Comparison of ENCODE assay signal across 17 cellular contexts in the genomic region with DNA sequence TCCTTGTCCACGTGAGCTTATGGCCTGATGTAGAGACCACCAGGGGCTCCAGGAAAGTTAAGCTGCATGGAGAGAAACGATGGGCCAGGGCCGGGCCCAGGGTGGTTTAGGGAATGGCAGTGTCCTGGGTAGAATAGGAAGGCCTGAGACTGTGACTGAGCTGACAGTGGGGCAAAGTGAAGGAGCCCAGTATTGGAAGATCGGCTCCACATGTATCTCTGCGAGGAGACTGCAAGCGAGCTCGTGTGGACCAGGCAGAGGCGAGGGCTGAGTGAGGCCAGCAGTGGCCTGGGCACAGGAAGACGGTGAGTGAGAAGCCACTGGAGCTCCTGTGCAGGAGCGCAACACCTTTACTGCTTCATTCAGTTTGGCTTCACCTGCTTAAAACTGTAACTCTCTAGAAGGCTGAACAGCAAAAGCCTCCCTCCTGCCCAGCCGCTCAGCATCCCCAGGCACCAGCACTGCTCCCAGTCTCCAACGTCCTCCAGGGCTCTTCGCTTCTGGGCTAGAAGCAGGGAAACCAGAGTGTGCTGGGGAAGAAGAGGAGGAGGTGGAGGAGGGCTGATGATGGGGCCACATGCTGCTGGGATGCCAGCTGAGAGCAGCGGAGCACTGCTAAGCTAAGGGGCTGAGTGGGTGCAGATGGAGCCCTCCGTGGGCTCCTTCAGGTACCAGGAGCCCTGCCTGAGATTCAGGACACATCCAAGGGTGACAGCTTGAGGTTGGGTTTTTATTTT. TPM values are rescaled to one million over a fixed set of nuclear protein-coding genes. Genes with fewer than 3 reads are reported as not detected.
DNase-seq lines count a peak whose midpoint lies in the region; ATAC-seq, FAIRE-seq and TF ChIP-seq lines count a peak whose summit lies in the region.
"Had no signal": no experiment of that assay in that cellular context is flagged by ENCODE, and none has a peak within 500 bp of the region (broad histone marks: within the 10 kb centered on the region; RNA-seq: fewer than 3 reads in every experiment).

No MANE protein-coding gene starts in this region.

- H3K79me2 ChIP-seq in K562 (ENCODE audit: control insufficient read depth, insufficient read depth, low read length): no peaks in the 10 kb centered on the region
- H3K79me2 ChIP-seq: hepatocyte, parathyroid adenoma had no signal

- TF ChIP-seq EP300 in K562 (IDR thresholded peaks at IDR 0.05; ENCODE audit: low read length): no peak

- no peak for FAIRE-seq in K562 (lab: Jason Lieb, UNC)

- BruUV-seq in K562 (replicated peaks; lab: Mats Ljungman, UMichigan): no TSS peak

- no peak overlapping the region for H3K4me2 ChIP-seq in K562 (ENCODE audit: insufficient read depth, low read length)
- H3K4me2 ChIP-seq: hepatocyte had no signal

- intact Hi-C loops in CD8-positive, alpha-beta T cell (cut with DNase I, micrococcal nuclease): no loop called here
- intact Hi-C loops in K562 (cut with micrococcal nuclease): no loop called here

- in situ Hi-C loops in K562 (cut with MboI): no loop called here

- no peak overlapping the region for H3K4me3 Mint-ChIP-seq in CD8-positive, alpha-beta T cell
- H3K4me3 Mint-ChIP-seq in nephron progenitor cell: no peak overlapping the region
- H3K4me3 Mint-ChIP-seq: activated naive CD8-positive, alpha-beta T cell; B cell had no signal

- H3K4me1 ChIP-seq in CD8-positive, alpha-beta T cell (ENCODE audit: insufficient read depth, low read length): no peaks in the 10 kb centered on the region
- peaks cover 0 to 26% of the 10 kb centered on the region in 2 experiments; a peak in 1 of 5 replicates for H3K4me1 ChIP-seq in K562 (replicated peaks in 1 of 2; ENCODE audit: control insufficient read depth in 2 of 2, insufficient read depth in 2 of 2, low read length in 2 of 2)
- H3K4me1 ChIP-seq: parathyroid adenoma had no signal

- no peaks in the 10 kb centered on the region for H3K9me3 ChIP-seq in CD8-positive, alpha-beta T cell (ENCODE audit: low read length)
- no peaks in the 10 kb centered on the region for H3K9me3 ChIP-seq in K562 (replicated peaks; ENCODE audit: control insufficient read depth, insufficient read depth, low read depth, low read length)

- CTCF ChIA-PET in CD8-positive, alpha-beta T cell (lab: Charles Lee): no interaction called here
- CTCF ChIA-PET in K562 (lab: Yijun Ruan, JAX; ENCODE audit: low intra/inter-chr PET ratio): no interaction called here

- no peaks in the 10 kb centered on the region; the same call in 1 of the 2 replicates for H4K20me1 ChIP-seq in K562 (replicated peaks; ENCODE audit: control insufficient read depth, insufficient read depth, low read length)

- peak overlapping the region; percentile 75 for H3K27ac Mint-ChIP-seq in CD8-positive, alpha-beta T cell
- H3K27ac Mint-ChIP-seq in nephron progenitor cell: peak overlapping the region; percentile 96

- POLR2A ChIA-PET in CD8-positive, alpha-beta T cell (lab: Charles Lee): interaction anchor here (0.8 kb wide), 1 partner anchor 10 kb away, joined by 3 read pairs; no protein-coding TSS in a partner anchor
- POLR2A ChIA-PET in K562 (lab: Yijun Ruan, JAX): interaction anchor here (0.6 to 4.8 kb wide), 6 partner anchors 11 to 104 kb away, joined by 3 to 55 read pairs (median 6); a partner anchor contains a TSS

- peak overlapping the region in 1 of 2 experiments; percentile 46; a peak in 2 of 4 replicates for H3K9ac ChIP-seq in K562 (ENCODE audit: insufficient read depth in 1 of 2, low read depth in 2 of 2, low read length in 2 of 2)
- H3K9ac ChIP-seq: parathyroid adenoma had no signal

- no peak for TF ChIP-seq CTCF in CD8-positive, alpha-beta T cell (IDR thresholded peaks at IDR 0.05)
- TF ChIP-seq CTCF in K562 (IDR thresholded peaks at IDR 0.05 in 2 of 3, conservative IDR thresholded peaks at IDR 0.05 in 1 of 3; ENCODE audit: insufficient read depth in 2 of 3, low read depth in 1 of 3, low read length in 3 of 3) (no peak), nephron progenitor cell (IDR thresholded peaks at IDR 0.05) (no peak)

- H3K9me3 Mint-ChIP-seq in CD8-positive, alpha-beta T cell: no peaks in the 10 kb centered on the region
- no peaks in the 10 kb centered on the region for H3K9me3 Mint-ChIP-seq in nephron progenitor cell

- peaks cover 35% of the 10 kb centered on the region for H3K36me3 Mint-ChIP-seq in CD8-positive, alpha-beta T cell
- H3K36me3 Mint-ChIP-seq in nephron progenitor cell (ENCODE audit: low read depth): peaks cover 12% of the 10 kb centered on the region
- H3K36me3 Mint-ChIP-seq: activated naive CD8-positive, alpha-beta T cell had no signal

- 83% methylated on average over 15 of the region's 15 CpGs for WGBS in K562 (ENCODE audit: insufficient coverage, low coverage, missing lambda C conversion rate)

- H3K27me3 ChIP-seq in CD8-positive, alpha-beta T cell (ENCODE audit: insufficient read depth, low read length): no peaks in the 10 kb centered on the region
- H3K27me3 ChIP-seq in H7 (ENCODE audit: control insufficient read depth, insufficient read depth, low read length): no peaks in the 10 kb centered on the region
- H3K27me3 ChIP-seq in K562 (ENCODE audit: control insufficient read depth in 2 of 2, insufficient read depth in 2 of 2, low read length in 2 of 2): no peaks in the 10 kb centered on the region
- H3K27me3 ChIP-seq: hepatocyte had no signal

- H3K9me1 ChIP-seq in K562 (ENCODE audit: control insufficient read depth, insufficient read depth, low read length): no peaks in the 10 kb centered on the region

- no peak overlapping the region for H3K4me3 ChIP-seq in CD8-positive, alpha-beta T cell (ENCODE audit: low read depth, low read length)
- no peak overlapping the region for H3K4me3 ChIP-seq in H7 (ENCODE audit: insufficient read depth, low read depth, low read length)
- H3K4me3 ChIP-seq in K562: no peak overlapping the region
- H3K4me3 ChIP-seq: hepatocyte had no signal

- no peaks in the 10 kb centered on the region for H3K4me1 Mint-ChIP-seq in CD8-positive, alpha-beta T cell (ENCODE audit: low read depth)
- peaks cover 26% of the 10 kb centered on the region for H3K4me1 Mint-ChIP-seq in nephron progenitor cell
- H3K4me1 Mint-ChIP-seq: B cell had no signal

- no peak for DNase-seq in CD8-positive, alpha-beta T cell
- peak; percentile 48 for DNase-seq in H7
- DNase-seq in K562 (ENCODE audit: extremely low read depth in 1 of 4, low spot score in 3 of 4): no peak
- DNase-seq in nephron progenitor cell: no peak
- no peak for DNase-seq in stimulated activated CD4-positive, alpha-beta T cell treated with anti-CD3 and anti-CD28 coated beads, Interleukin-15, amount 100 ng/mL, for 24 hours
- no peak for DNase-seq in middle frontal gyrus (ENCODE audit: extremely low spot score, low spot score)
- no peak for DNase-seq in medulla oblongata (ENCODE audit: extremely low spot score)
- DNase-seq: activated CD4-positive, CD25-positive, alpha-beta regulatory T cell treated with anti-CD3 and anti-CD28 coated beads, Interleukin-2, amount 50 U/mL, for 72 hours; effector CD8-positive, alpha-beta T cell; NCI-H1694 treated with DMSO at 0.1 percent for 48 hours; SHP77 treated with DMSO at 0.1 percent for 48 hours; stimulated activated CD4-positive, alpha-beta T cell treated with anti-CD3 and anti-CD28 coated beads, Interleukin-4, amount 100 ng/mL, for 4 hours had no signal

- no peak overlapping the region for H2AFZ ChIP-seq in K562 (ENCODE audit: low read depth, low read length)
- H2AFZ ChIP-seq: hepatocyte, parathyroid adenoma had no signal

- peaks cover 12% of the 10 kb centered on the region for H3K36me3 ChIP-seq in CD8-positive, alpha-beta T cell (ENCODE audit: insufficient read depth, low read length)
- H3K36me3 ChIP-seq in H7 (replicated peaks; ENCODE audit: control insufficient read depth, insufficient read depth, low read length): peaks cover 6% of the 10 kb centered on the region
- peaks cover 66% of the 10 kb centered on the region; the same call in 2 of the 3 replicates for H3K36me3 ChIP-seq in K562 (ENCODE audit: control insufficient read depth, insufficient read depth, low read length)

- H3K27me3 Mint-ChIP-seq in CD8-positive, alpha-beta T cell (ENCODE audit: low read depth): no peaks in the 10 kb centered on the region
- H3K27me3 Mint-ChIP-seq in nephron progenitor cell (ENCODE audit: low read depth, poor library complexity): no peaks in the 10 kb centered on the region
- H3K27me3 Mint-ChIP-seq: activated naive CD8-positive, alpha-beta T cell; B cell had no signal

- TF ChIP-seq POLR2A in K562 (conservative IDR thresholded peaks at IDR 0.05): no peak

- no peak overlapping the region for H3K27ac ChIP-seq in CD8-positive, alpha-beta T cell (ENCODE audit: low read depth, low read length)
- H3K27ac ChIP-seq in K562 (ENCODE audit: extremely low read depth, low read depth, low read length): no peak overlapping the region
- H3K27ac ChIP-seq: hepatocyte, parathyroid adenoma had no signal

- no peak for ATAC-seq in CD8-positive, alpha-beta T cell
- no peak for ATAC-seq in K562

- no peak for TF ChIP-seq RAD21 in K562 (CRISPR knock-in tag; conservative IDR thresholded peaks at IDR 0.05 in 1 of 2, IDR thresholded peaks at IDR 0.05 in 1 of 2)

RNA-seq across cellular contexts. Expression of a gene that starts 13.5 kb away (rescaled TPM):
- 100 to 1,000 TPM; 153 to 154 TPM for total RNA-seq in CD8-positive, alpha-beta T cell
- total RNA-seq in H7 (2014; rRNA removed; shearing (Covaris generic)): 44.7 and 62.9 TPM in 2 replicates
- 106 and 531 TPM in 2 replicates for total RNA-seq in K562 (2011; cell fraction: chromatin; rRNA removed; ENCODE audit: low replicate concordance)
- 492 and 517 TPM in 2 replicates for total RNA-seq in K562 (2011; cell fraction: nucleolus; rRNA removed)
- total RNA-seq in K562 (2011; cell fraction: nucleoplasm; rRNA removed): 190 and 232 TPM in 2 replicates
- 78.0 and 82.8 TPM in 2 replicates for total RNA-seq in K562 (2014; rRNA removed)
- 2.5 and 5.5 TPM in 2 replicates for total RNA-seq in K562 (2014; rRNA removed; fragmentation: Illumina TruSeq; extraction: Trizol)
- total RNA-seq in K562 (2015; rRNA removed; fragmentation: Illumina TruSeq; extraction: Trizol): 24.4 and 28.7 TPM in 2 replicates
- total RNA-seq in K562 (2021): 96.4 and 108 TPM in 2 replicates
- polyA plus RNA-seq in K562 (2011; rRNA removed): 31.1 and 72.7 TPM in 2 replicates
- 56.1 and 92.6 TPM in 2 replicates for polyA plus RNA-seq in K562 (2011; cell fraction: cytosol; rRNA removed)
- 923 and 1,215 TPM in 2 replicates for polyA plus RNA-seq in K562 (2011; cell fraction: nucleus; rRNA removed)
- 55.4 and 115 TPM in 2 replicates for polyA plus RNA-seq in K562 (2012)
- polyA plus RNA-seq in K562 (2014; fragmentation: Illumina TruSeq; extraction: Trizol): 13.1 and 33.3 TPM in 2 replicates
- 1 to 10 TPM in 1 of 2 experiments, under 1 TPM in 1; 0.49 to 1.9 TPM for polyA plus RNA-seq in K562 (2014; fragmentation: Nextera tagmentation; extraction: Ambion mirVana)
- polyA plus RNA-seq in K562 (2014; rRNA removed): 113 and 143 TPM in 2 replicates
- 9.7 and 11.0 TPM in 2 replicates for polyA minus RNA-seq in K562 (2011; rRNA and poly(A)+ RNA removed)
- polyA minus RNA-seq in K562 (2011; cell fraction: cytosol; rRNA and poly(A)+ RNA removed): 28.2 and 33.0 TPM in 2 replicates
- 139 and 154 TPM in 2 replicates for polyA minus RNA-seq in K562 (2011; cell fraction: nucleus; rRNA and poly(A)+ RNA removed)

RNA-seq across cellular contexts. Expression of a gene that starts 21.8 kb away (rescaled TPM):
- 10 to 100 TPM; 59.4 to 63.2 TPM for total RNA-seq in CD8-positive, alpha-beta T cell
- total RNA-seq in H7 (2014; rRNA removed; shearing (Covaris generic)): 277 and 299 TPM in 2 replicates
- total RNA-seq in K562 (2011; cell fraction: chromatin; rRNA removed; ENCODE audit: low replicate concordance): 41.2 and 158 TPM in 2 replicates
- 168 and 170 TPM in 2 replicates for total RNA-seq in K562 (2011; cell fraction: nucleolus; rRNA removed)
- total RNA-seq in K562 (2011; cell fraction: nucleoplasm; rRNA removed): 99.4 and 102 TPM in 2 replicates
- total RNA-seq in K562 (2014; rRNA removed) (351 and 419 TPM in 2 replicates), K562 (2014; rRNA removed; fragmentation: Illumina TruSeq; extraction: Trizol) (60.0 and 91.3 TPM in 2 replicates), K562 (2015; rRNA removed; fragmentation: Illumina TruSeq; extraction: Trizol) (146 and 150 TPM in 2 replicates), K562 (2021) (271 and 294 TPM in 2 replicates)
- polyA plus RNA-seq in K562 (2011; rRNA removed) (67.2 and 68.7 TPM in 2 replicates), K562 (2014; fragmentation: Illumina TruSeq; extraction: Trizol) (101 and 156 TPM in 2 replicates), K562 (2014; fragmentation: Nextera tagmentation; extraction: Ambion mirVana) (10 to 100 TPM; 36.5 to 65.1 TPM), K562 (2014; rRNA removed) (241 and 257 TPM in 2 replicates)
- polyA plus RNA-seq in K562 (2011; cell fraction: cytosol; rRNA removed): 181 and 505 TPM in 2 replicates
- polyA plus RNA-seq in K562 (2011; cell fraction: nucleus; rRNA removed): 116 and 178 TPM in 2 replicates
- 247 and 317 TPM in 2 replicates for polyA plus RNA-seq in K562 (2012)
- polyA minus RNA-seq in K562 (2011; rRNA and poly(A)+ RNA removed): 28.2 and 47.3 TPM in 2 replicates
- 128 and 135 TPM in 2 replicates for polyA minus RNA-seq in K562 (2011; cell fraction: cytosol; rRNA and poly(A)+ RNA removed)
- polyA minus RNA-seq in K562 (2011; cell fraction: nucleus; rRNA and poly(A)+ RNA removed): 55.5 and 65.1 TPM in 2 replicates

RNA-seq across cellular contexts. Expression of a gene that starts 42.2 kb away (rescaled TPM):
- not detected for total RNA-seq in CD8-positive, alpha-beta T cell
- 0.35 and 0.37 TPM in 2 replicates for total RNA-seq in H7 (2014; rRNA removed; shearing (Covaris generic))
- 0.14 and 0.70 TPM in 2 replicates for total RNA-seq in K562 (2011; cell fraction: chromatin; rRNA removed; ENCODE audit: low replicate concordance)
- 0.13 and 0.17 TPM in 2 replicates for total RNA-seq in K562 (2011; cell fraction: nucleolus; rRNA removed)
- 0.07 and 0.15 TPM in 2 replicates for total RNA-seq in K562 (2011; cell fraction: nucleoplasm; rRNA removed)
- 0.37 TPM in 1 of 2 replicates, not detected in the other for total RNA-seq in K562 (2014; rRNA removed)
- 0.04 TPM in 1 of 2 replicates, not detected in the other for total RNA-seq in K562 (2014; rRNA removed; fragmentation: Illumina TruSeq; extraction: Trizol)
- 0.07 and 0.08 TPM in 2 replicates for total RNA-seq in K562 (2015; rRNA removed; fragmentation: Illumina TruSeq; extraction: Trizol)
- total RNA-seq in K562 (2021): 0.13 and 0.35 TPM in 2 replicates
- polyA plus RNA-seq in K562 (2011; rRNA removed): 0.10 and 0.19 TPM in 2 replicates
- polyA plus RNA-seq in K562 (2011; cell fraction: cytosol; rRNA removed): 0.18 and 0.36 TPM in 2 replicates
- 0.21 and 0.30 TPM in 2 replicates for polyA plus RNA-seq in K562 (2011; cell fraction: nucleus; rRNA removed)
- polyA plus RNA-seq in K562 (2012): 0.42 and 1.4 TPM in 2 replicates
- 0.06 and 0.15 TPM in 2 replicates for polyA plus RNA-seq in K562 (2014; fragmentation: Illumina TruSeq; extraction: Trizol)
- under 1 TPM in 1 of 2 experiments, not detected in 1; 0.01 TPM for polyA plus RNA-seq in K562 (2014; fragmentation: Nextera tagmentation; extraction: Ambion mirVana)
- 0.21 and 0.43 TPM in 2 replicates for polyA plus RNA-seq in K562 (2014; rRNA removed)
- 0.03 TPM in 1 of 2 replicates, not detected in the other for polyA minus RNA-seq in K562 (2011; rRNA and poly(A)+ RNA removed)
- 1.5 TPM in 1 of 2 replicates, not detected in the other for polyA minus RNA-seq in K562 (2011; cell fraction: cytosol; rRNA and poly(A)+ RNA removed)
- 0.11 and 0.54 TPM in 2 replicates for polyA minus RNA-seq in K562 (2011; cell fraction: nucleus; rRNA and poly(A)+ RNA removed)
- total RNA-seq: T-helper 2 cell treated with Interferon-gamma antibody and Interleukin-4, amounts not matched to agents 100 ng/mL and 5 ng/mL, for 36 hours had no signal

RNA-seq across cellular contexts. Expression of a gene that starts 48.4 kb away (rescaled TPM):
- total RNA-seq in CD8-positive, alpha-beta T cell: 10 to 100 TPM; 14.4 to 15.6 TPM
- 26.2 and 28.3 TPM in 2 replicates for total RNA-seq in H7 (2014; rRNA removed; shearing (Covaris generic))
- 14.0 and 42.4 TPM in 2 replicates for total RNA-seq in K562 (2011; cell fraction: chromatin; rRNA removed; ENCODE audit: low replicate concordance)
- total RNA-seq in K562 (2011; cell fraction: nucleolus; rRNA removed): 38.0 and 40.8 TPM in 2 replicates
- total RNA-seq in K562 (2011; cell fraction: nucleoplasm; rRNA removed): 17.3 and 24.9 TPM in 2 replicates
- total RNA-seq in K562 (2014; rRNA removed): 10.1 and 12.2 TPM in 2 replicates
- 3.7 and 4.3 TPM in 2 replicates for total RNA-seq in K562 (2014; rRNA removed; fragmentation: Illumina TruSeq; extraction: Trizol)
- 2.3 and 3.3 TPM in 2 replicates for total RNA-seq in K562 (2015; rRNA removed; fragmentation: Illumina TruSeq; extraction: Trizol)
- total RNA-seq in K562 (2021): 13.6 and 14.1 TPM in 2 replicates
- 8.6 and 10.0 TPM in 2 replicates for polyA plus RNA-seq in K562 (2011; rRNA removed)
- polyA plus RNA-seq in K562 (2011; cell fraction: cytosol; rRNA removed): 11.3 and 17.7 TPM in 2 replicates
- polyA plus RNA-seq in K562 (2011; cell fraction: nucleus; rRNA removed): 30.9 and 40.1 TPM in 2 replicates
- polyA plus RNA-seq in K562 (2012): 6.5 and 9.5 TPM in 2 replicates
- 5.1 and 6.5 TPM in 2 replicates for polyA plus RNA-seq in K562 (2014; fragmentation: Illumina TruSeq; extraction: Trizol)
- polyA plus RNA-seq in K562 (2014; fragmentation: Nextera tagmentation; extraction: Ambion mirVana): under 1 TPM; 0.10 to 0.17 TPM
- 7.3 and 11.6 TPM in 2 replicates for polyA plus RNA-seq in K562 (2014; rRNA removed)
- polyA minus RNA-seq in K562 (2011; rRNA and poly(A)+ RNA removed): 5.2 and 8.3 TPM in 2 replicates
- polyA minus RNA-seq in K562 (2011; cell fraction: cytosol; rRNA and poly(A)+ RNA removed): 9.3 and 11.6 TPM in 2 replicates
- polyA minus RNA-seq in K562 (2011; cell fraction: nucleus; rRNA and poly(A)+ RNA removed): 12.3 and 12.5 TPM in 2 replicates
